8 cellular contexts compared by ENCODE assay signal in genomic region chr16:30540916-30541464, GRCh38. TPM values are rescaled to one million over a fixed set of nuclear protein-coding genes. Genes with fewer than 3 reads are reported as not detected.
DNase-seq lines count a peak whose midpoint lies in the region; ATAC-seq and TF ChIP-seq lines count a peak whose summit lies in the region.
"Not testable (repeated sequence)": the region's sequence is repeated elsewhere in the genome, so short reads cannot be mapped to it uniquely, and the experiment has no call there.

No MANE protein-coding gene starts in this region.

- intact Hi-C loops in transverse colon (cut with DNase I; ENCODE audit: low total_unique reads) = not testable (repeated sequence)

- H3K9ac ChIP-seq in HUES48 (ENCODE audit: low read depth, low read length) = not testable (repeated sequence)
- peak overlapping the region; percentile 40 for H3K9ac ChIP-seq in adipocyte (ENCODE audit: low read length)
- peak overlapping the region; percentile 80 for H3K9ac ChIP-seq in endodermal cell (ENCODE audit: extremely low read depth, low read length, poor library complexity, severe bottlenecking)
- H3K9ac ChIP-seq in iPS-20b (ENCODE audit: low read depth, low read length) = peak overlapping the region; percentile 66; the same call in 1 of the 2 replicates

- DNase-seq in adipocyte (ENCODE audit: low read depth); osteoblast (ENCODE audit: insufficient read length, low spot score, missing footprints); transverse colon: not testable (repeated sequence)
- DNase-seq in endodermal cell = peak; percentile 52

- not testable (repeated sequence) for H3K9me3 ChIP-seq in HUES48 (ENCODE audit: control insufficient read depth, insufficient read depth, low read length); adipocyte (ENCODE audit: control insufficient read depth, low read length); iPS-20b (ENCODE audit: insufficient read depth, low read depth, low read length); mesodermal cell (ENCODE audit: control insufficient read depth, low read length); osteoblast (ENCODE audit: low read depth, low read length); transverse colon
- peaks cover 18% of the 10 kb centered on the region for H3K9me3 ChIP-seq in endodermal cell (ENCODE audit: control insufficient read depth, low read length)

- not testable (repeated sequence) for TF ChIP-seq CTCF in endodermal cell (conservative IDR thresholded peaks at IDR 0.05); osteoblast (IDR thresholded peaks at IDR 0.05; ENCODE audit: extremely low read depth, low read depth, low read length); transverse colon (IDR thresholded peaks at IDR 0.05)

- H2AFZ ChIP-seq in osteoblast (ENCODE audit: low read length) = peak overlapping the region; percentile 77

- not testable (repeated sequence) for H3K27me3 Mint-ChIP-seq in endodermal cell (ENCODE audit: insufficient read depth)

- in situ Hi-C loops in transverse colon (cut with MboI; ENCODE audit: low pct_ligation_motif_present in 1 of 4, low pct_unique_long_range_greater_than_20kb in 1 of 4, low sequenced_read_pairs in 3 of 4) = not testable (repeated sequence)

- H3K4me1 ChIP-seq in HUES48 (ENCODE audit: control insufficient read depth, insufficient read depth, low read length) (peaks cover 33% of the 10 kb centered on the region), adipocyte (ENCODE audit: control insufficient read depth, insufficient read depth, low read length) (peaks cover 13% of the 10 kb centered on the region), iPS-20b (ENCODE audit: insufficient read depth, low read length) (peaks cover 40% of the 10 kb centered on the region), mesodermal cell (ENCODE audit: control insufficient read depth, insufficient read depth, low read length, poor library complexity, severe bottlenecking) (peaks cover 26% of the 10 kb centered on the region), osteoblast (ENCODE audit: insufficient read depth, low read length) (peaks cover 13% of the 10 kb centered on the region), transverse colon (peaks cover 2 to 33% (median 23%) of the 10 kb centered on the region in 4 donors)
- not testable (repeated sequence) for H3K4me1 ChIP-seq in endodermal cell (ENCODE audit: control insufficient read depth, insufficient read depth, low read length)

- not testable (repeated sequence) for H3K4me3 ChIP-seq in HUES48 (ENCODE audit: low read depth, low read length); adipocyte (ENCODE audit: low read length); iPS-20b (ENCODE audit: low read length); mesodermal cell (ENCODE audit: extremely low read depth, insufficient read depth, low read length, poor library complexity, severe bottlenecking); osteoblast (ENCODE audit: insufficient read depth, low read length); transverse colon
- peak overlapping the region; percentile 74 for H3K4me3 ChIP-seq in endodermal cell (ENCODE audit: low read length)

- H3K4me1 Mint-ChIP-seq in endodermal cell = peaks cover 28% of the 10 kb centered on the region

- H3K36me3 Mint-ChIP-seq in endodermal cell (ENCODE audit: low read depth) = peaks cover 16% of the 10 kb centered on the region

- H3K4me3 Mint-ChIP-seq in endodermal cell = not testable (repeated sequence)

- not testable (repeated sequence) for H3K36me3 ChIP-seq in HUES48 (ENCODE audit: control insufficient read depth, insufficient read depth, low read length); adipocyte (ENCODE audit: control insufficient read depth, insufficient read depth, low read length, severe bottlenecking); endodermal cell (ENCODE audit: control insufficient read depth, insufficient read depth, low read length); iPS-20b (ENCODE audit: insufficient read depth, low read depth, low read length); mesodermal cell (ENCODE audit: control insufficient read depth, insufficient read depth, low read length); osteoblast (ENCODE audit: insufficient read depth, low read length); transverse colon

- not testable (repeated sequence) for H3K79me2 ChIP-seq in osteoblast (ENCODE audit: insufficient read depth, low read length)

- peak; percentile 40 for ATAC-seq in SK-N-SH treated with all-trans-retinoic acid at 6 μM for 48 hours

- WGBS in endodermal cell (ENCODE audit: insufficient coverage in 1 of 2, insufficient read length in 1 of 2), 2 experiments = 79 to 85% methylated on average over 9 of the region's 9 CpGs
- 95 to 100% methylated on average over 6 to 8 of the region's 9 CpGs for WGBS in mesodermal cell (ENCODE audit: insufficient coverage in 2 of 2), 2 experiments
- WGBS in transverse colon (ENCODE audit: low coverage in 1 of 2), 2 donors = 25 to 46% methylated on average over 1 to 9 of the region's 9 CpGs

- not testable (repeated sequence) for TF ChIP-seq POLR2A in transverse colon (IDR thresholded peaks at IDR 0.05)

- H3K27me3 ChIP-seq in HUES48 (ENCODE audit: control insufficient read depth, insufficient read depth, low read length); adipocyte (replicated peaks; ENCODE audit: control insufficient read depth, insufficient read depth, low read length); endodermal cell (ENCODE audit: control insufficient read depth, insufficient read depth, low read length, poor library complexity, severe bottlenecking); iPS-20b (ENCODE audit: insufficient read depth, low read length); osteoblast (ENCODE audit: insufficient read depth, low read length); transverse colon: not testable (repeated sequence)

- H3K27ac ChIP-seq in HUES48 (ENCODE audit: low read depth, low read length) (peak overlapping the region; percentile 93), endodermal cell (ENCODE audit: low read depth, low read length) (peak overlapping the region; percentile 71), mesodermal cell (ENCODE audit: low read depth, low read length, severe bottlenecking) (peak overlapping the region; percentile 80), osteoblast (ENCODE audit: low read depth, low read length) (peak overlapping the region; percentile 11), transverse colon (peak overlapping the region; percentile 76 to 83 (median 80))
- H3K27ac ChIP-seq in iPS-20b (ENCODE audit: low read length) = not testable (repeated sequence)

- H3K4me2 ChIP-seq in osteoblast (ENCODE audit: insufficient read depth, low read length) = not testable (repeated sequence)

- H3K9me3 Mint-ChIP-seq in endodermal cell = not testable (repeated sequence)

- not testable (repeated sequence) for H4K20me1 ChIP-seq in osteoblast (ENCODE audit: insufficient read depth, low read length)

- not testable (repeated sequence) for TF ChIP-seq EP300 in transverse colon (IDR thresholded peaks at IDR 0.05; ENCODE audit: low read depth)

- H3K27ac Mint-ChIP-seq in endodermal cell = not testable (repeated sequence)

RNA-seq across cellular contexts. Expression of gene ZNF747, which starts 6.3 kb away (rescaled TPM):
- total RNA-seq in endodermal cell (10 to 100 TPM; 15.5 to 17.1 TPM), osteoblast (16.6 and 17.1 TPM in 2 replicates), transverse colon (10 to 100 TPM; 16.0 to 25.7 (median 16.8) TPM)
- polyA plus RNA-seq in endodermal cell (2013, experiment 1 of 2) = 6.7 TPM
- polyA plus RNA-seq in endodermal cell (2013, experiment 2 of 2) = 6.6 TPM
- 4.9 TPM for polyA plus RNA-seq in mesodermal cell (2013, experiment 1 of 2)
- 4.4 TPM for polyA plus RNA-seq in mesodermal cell (2013, experiment 2 of 2)

RNA-seq across cellular contexts. Expression of gene ZNF768, which starts 14.6 kb away (rescaled TPM):
- total RNA-seq in endodermal cell (10 to 100 TPM; 47.0 to 59.2 TPM), osteoblast (22.7 and 25.0 TPM in 2 replicates), transverse colon (100 to 1,000 TPM in 1 of 4 donors, 10 to 100 TPM in 3; 54.7 to 116 (median 74.9) TPM)
- polyA plus RNA-seq in endodermal cell (2013, experiment 1 of 2) = 52.3 TPM
- 47.9 TPM for polyA plus RNA-seq in endodermal cell (2013, experiment 2 of 2)
- polyA plus RNA-seq in mesodermal cell (2013, experiment 1 of 2) = 33.7 TPM
- 31.0 TPM for polyA plus RNA-seq in mesodermal cell (2013, experiment 2 of 2)

RNA-seq across cellular contexts. Expression of gene ZNF764, which starts 17.2 kb away (rescaled TPM):
- total RNA-seq in endodermal cell = 10 to 100 TPM; 19.0 TPM
- polyA plus RNA-seq in endodermal cell (2013, experiment 1 of 2) = 13.7 TPM
- polyA plus RNA-seq in endodermal cell (2013, experiment 2 of 2) = 12.5 TPM
- polyA plus RNA-seq in mesodermal cell (2013, experiment 1 of 2) = 8.1 TPM
- 7.1 TPM for polyA plus RNA-seq in mesodermal cell (2013, experiment 2 of 2)
- 5.3 and 7.6 TPM in 2 replicates for total RNA-seq in osteoblast
- total RNA-seq in transverse colon = 10 to 100 TPM; 17.9 to 48.0 (median 23.2) TPM

RNA-seq across cellular contexts. Expression of gene ZNF688, which starts 30.5 kb away (rescaled TPM):
- total RNA-seq in endodermal cell (1 to 10 TPM; 6.4 to 7.5 TPM), osteoblast (10.9 and 12.3 TPM in 2 replicates), transverse colon (10 to 100 TPM; 22.9 to 64.3 (median 43.5) TPM)
- polyA plus RNA-seq in endodermal cell (2013, experiment 1 of 2) = 9.6 TPM
- 9.1 TPM for polyA plus RNA-seq in endodermal cell (2013, experiment 2 of 2)
- polyA plus RNA-seq in mesodermal cell (2013, experiment 1 of 2) = 6.2 TPM
- 7.6 TPM for polyA plus RNA-seq in mesodermal cell (2013, experiment 2 of 2)

RNA-seq across cellular contexts. Expression of gene ZNF785, which starts 44.5 kb away (rescaled TPM):
- 10 to 100 TPM; 22.5 to 24.0 TPM for total RNA-seq in endodermal cell
- polyA plus RNA-seq in endodermal cell (2013, experiment 1 of 2) = 14.3 TPM
- polyA plus RNA-seq in endodermal cell (2013, experiment 2 of 2) = 13.2 TPM
- polyA plus RNA-seq in mesodermal cell (2013, experiment 1 of 2) = 7.9 TPM
- 9.1 TPM for polyA plus RNA-seq in mesodermal cell (2013, experiment 2 of 2)
- 13.4 and 13.6 TPM in 2 replicates for total RNA-seq in osteoblast
- 100 to 1,000 TPM in 1 of 4 donors, 10 to 100 TPM in 3; 17.2 to 131 (median 20.5) TPM for total RNA-seq in transverse colon
